In the genomic region with DNA sequence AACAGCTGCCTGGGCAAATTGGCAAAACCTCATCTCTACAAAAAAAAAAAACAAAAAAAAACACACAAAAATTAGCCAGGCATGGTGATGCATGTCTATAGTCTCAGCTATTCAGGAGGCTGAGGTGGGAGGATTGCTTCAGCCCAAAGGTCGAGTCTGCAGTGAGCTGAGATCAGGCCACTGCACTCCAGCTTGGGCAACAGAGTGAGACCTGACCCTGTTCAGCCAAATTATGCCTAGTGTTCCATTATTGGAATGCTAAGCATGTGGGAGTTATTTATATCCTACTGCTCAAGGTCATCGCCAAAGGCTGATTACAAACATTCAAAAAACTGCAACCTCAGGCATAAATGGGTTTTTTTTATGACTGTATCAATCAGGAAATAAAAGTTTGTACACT, we compare ENCODE assay signal across 27 cellular contexts.
"Had no signal": no experiment of that assay in that cellular context is flagged by ENCODE, and none has a peak within 500 bp of the region (broad histone marks: within the 10 kb centered on the region; RNA-seq: fewer than 3 reads in every experiment).

No MANE protein-coding gene starts in this region.

- ATAC-seq: effector memory CD8-positive, alpha-beta T cell; gastrocnemius medialis; left colon; lower lobe of right lung; natural killer cell treated with Interleukin-12 subunit alpha and Interleukin-12 subunit beta and Interleukin-15 and Interleukin-18, amount 100 ng/mL, for 72 hours had no signal

- H3K27ac Mint-ChIP-seq: dendritic cell treated with granulocyte-macrophage colony-stimulating factor and Interleukin-4, amounts not matched to agents 40 ng/mL and 50 ng/mL, for 4 days; effector memory CD8-positive, alpha-beta T cell; immature natural killer cell; natural killer cell treated with Interleukin-12 subunit alpha and Interleukin-12 subunit beta and Interleukin-15 and Interleukin-18, amount 100 ng/mL, for 72 hours; neural progenitor cell; progenitor cell of endocrine pancreas had no signal

- H3K9ac ChIP-seq: neural progenitor cell had no signal

- FAIRE-seq: colon, keratinocyte, small intestine had no signal

- H3K9me3 Mint-ChIP-seq: dendritic cell treated with granulocyte-macrophage colony-stimulating factor and Interleukin-4, amounts not matched to agents 40 ng/mL and 50 ng/mL, for 4 days; neural progenitor cell had no signal

- H3K27me3 Mint-ChIP-seq: dendritic cell treated with granulocyte-macrophage colony-stimulating factor and Interleukin-4, amounts not matched to agents 40 ng/mL and 50 ng/mL, for 4 days; effector memory CD8-positive, alpha-beta T cell; natural killer cell treated with Interleukin-12 subunit alpha and Interleukin-12 subunit beta and Interleukin-15 and Interleukin-18, amount 100 ng/mL, for 72 hours; progenitor cell of endocrine pancreas had no signal

- H3K27ac ChIP-seq: epithelial cell of prostate, esophagus muscularis mucosa, gastrocnemius medialis, lower lobe of right lung, neural progenitor cell, ovary, sigmoid colon, stomach, thoracic aorta, transverse colon had no signal

- H3K9me3 ChIP-seq: esophagus muscularis mucosa, gastrocnemius medialis, lower lobe of right lung, ovary, sigmoid colon, stomach, thoracic aorta, transverse colon had no signal

- H3K36me3 ChIP-seq: esophagus muscularis mucosa, gastrocnemius medialis, lower lobe of right lung, neural progenitor cell, ovary, sigmoid colon, stomach, thoracic aorta, transverse colon had no signal

- H3K36me3 Mint-ChIP-seq: natural killer cell treated with Interleukin-12 subunit alpha and Interleukin-12 subunit beta and Interleukin-15 and Interleukin-18, amount 100 ng/mL, for 72 hours; neural progenitor cell had no signal

- H3K27me3 ChIP-seq: esophagus muscularis mucosa, gastrocnemius medialis, neural progenitor cell, ovary, sigmoid colon, stomach, transverse colon had no signal

- H3K4me3 ChIP-seq: esophagus muscularis mucosa, gastrocnemius medialis, lower lobe of right lung, neural progenitor cell, ovary, sigmoid colon, stomach, thoracic aorta, transverse colon had no signal

- H3K4me2 ChIP-seq: neural progenitor cell had no signal

- DNase-seq: cerebellar nuclear complex; effector memory CD8-positive, alpha-beta T cell; gastrocnemius medialis; glutamatergic neuron; immature natural killer cell; left colon; lower lobe of right lung; mesenchymal stem cell; midbrain; nucleus accumbens; ovary; sigmoid colon; small intestine; stimulated activated CD4-positive, alpha-beta T cell treated with anti-CD3 and anti-CD28 coated beads, Interleukin-12 subunit alpha, Interleukin-12 subunit beta, amount 100 ng/mL, for 4 hours; stimulated activated naive CD4-positive, alpha-beta T cell; stomach; substantia nigra; transverse colon had no signal

- H3K4me1 ChIP-seq: esophagus muscularis mucosa, gastrocnemius medialis, lower lobe of right lung, neural progenitor cell, sigmoid colon, stomach, transverse colon had no signal

- H3K4me3 Mint-ChIP-seq: dendritic cell treated with granulocyte-macrophage colony-stimulating factor and Interleukin-4, amounts not matched to agents 40 ng/mL and 50 ng/mL, for 4 days; effector memory CD8-positive, alpha-beta T cell; immature natural killer cell; natural killer cell treated with Interleukin-12 subunit alpha and Interleukin-12 subunit beta and Interleukin-15 and Interleukin-18, amount 100 ng/mL, for 72 hours; neural progenitor cell had no signal

- H3K4me1 Mint-ChIP-seq: immature natural killer cell had no signal
